8 cellular contexts compared by ENCODE assay signal in genomic region chr16:21556026-21556942, GRCh38. TPM values are rescaled to one million over a fixed set of nuclear protein-coding genes. Genes with fewer than 3 reads are reported as not detected.
DNase-seq lines count a peak whose midpoint lies in the region; TF ChIP-seq lines count a peak whose summit lies in the region.
"Not testable (repeated sequence)": the region's sequence is repeated elsewhere in the genome, so short reads cannot be mapped to it uniquely, and the experiment has no call there.

No MANE protein-coding gene starts in this region.

- intact Hi-C loops in lower leg skin (cut with DNase I; ENCODE audit: low total_unique reads); stomach (cut with DNase I; ENCODE audit: low total_unique reads): not testable (repeated sequence)

- not testable (repeated sequence) for H3K27ac ChIP-seq in stomach

- WGBS in lower leg skin, 2 donors: 69 to 71% methylated on average over 15 to 17 of the region's 18 CpGs
- 53 to 83% (median 64%) methylated on average over 11 to 18 of the region's 18 CpGs for WGBS in stomach, 5 donors

- DNase-seq in AG08396 (ENCODE audit: low spot score) (peak; percentile 72), G401 (ENCODE audit: low spot score) (peak; percentile 64), NCI-H146 (lab: John Stamatoyannopoulos, UW) (peak; percentile 82), NCI-H510A (lab: John Stamatoyannopoulos, UW) (peak; percentile 52), astrocyte of the spinal cord (ENCODE audit: low read depth, low spot score) (peak; percentile 39), foreskin fibroblast (peak; percentile 86 to 96), lower leg skin (ENCODE audit: low spot score in 2 of 2) (peak; percentile 71 to 97), stomach (peak; percentile 32)

- not testable (repeated sequence) for TF ChIP-seq POLR2A in lower leg skin (IDR thresholded peaks at IDR 0.05); stomach (IDR thresholded peaks at IDR 0.05)

- not testable (repeated sequence) for H3K36me3 ChIP-seq in stomach

- not testable (repeated sequence) for TF ChIP-seq CTCF in astrocyte of the spinal cord (IDR thresholded peaks at IDR 0.05; ENCODE audit: low read depth, low read length); foreskin fibroblast (IDR thresholded peaks at IDR 0.05; ENCODE audit: low read depth, low read length); lower leg skin (IDR thresholded peaks at IDR 0.05); stomach (IDR thresholded peaks at IDR 0.05)

- peak; percentile 25 for TF ChIP-seq EP300 in stomach (IDR thresholded peaks at IDR 0.05)

- in situ Hi-C loops in G401 (cut with HindIII; ENCODE audit: low sequenced_read_pairs); astrocyte of the spinal cord (cut with HindIII; ENCODE audit: low sequenced_read_pairs): not testable (repeated sequence)

- not testable (repeated sequence) for H3K9me3 ChIP-seq in stomach

- not testable (repeated sequence) for H3K4me3 ChIP-seq in astrocyte of the spinal cord (ENCODE audit: low read depth, low read length); lower leg skin (ENCODE audit: low read depth, poor library complexity, severe bottlenecking); stomach
- peak overlapping the region in 1 of 2 donors; percentile 36 for H3K4me3 ChIP-seq in foreskin fibroblast (ENCODE audit: low read depth in 1 of 2, low read length in 2 of 2)

- peaks cover 0 to 28% (median 5%) of the 10 kb centered on the region in 3 donors for H3K27me3 ChIP-seq in stomach

- peaks cover 9 to 11% (median 9%) of the 10 kb centered on the region in 4 donors for H3K4me1 ChIP-seq in stomach

RNA-seq across cellular contexts. Expression of gene METTL9, which starts 43.1 kb away (rescaled TPM):
- 288 and 334 TPM in 2 replicates for total RNA-seq in G401 (2014; rRNA removed; shearing (Covaris generic))
- total RNA-seq in lower leg skin: 100 to 1,000 TPM; 128 to 162 (median 140) TPM
- 100 to 1,000 TPM in 3 of 5 donors, 10 to 100 TPM in 2; 82.1 to 879 (median 188) TPM for total RNA-seq in stomach
- polyA plus RNA-seq in stomach: 10 to 100 TPM; 34.4 to 76.8 (median 63.4) TPM

Comparison
In these comparisons a context has a peak if more than half of its experiments do, and no peak if none do; other contexts are left out.
1. DNase-seq: peak in every context shown above with its lines; median percentile 91 in foreskin fibroblast; 84 in lower leg skin; 82 in NCI-H146; 72 in AG08396; 64 in G401; 52 in NCI-H510A; 39 in astrocyte of the spinal cord; 32 in stomach.